10 cellular contexts compared by ENCODE assay signal in genomic region chr10:75405201-75406143, GRCh38. TPM values are rescaled to one million over a fixed set of nuclear protein-coding genes. Genes with fewer than 3 reads are reported as not detected.
DNase-seq lines count a peak whose midpoint lies in the region; ATAC-seq lines count a peak whose summit lies in the region.
"Had no signal": no experiment of that assay in that cellular context is flagged by ENCODE, and none has a peak within 500 bp of the region (broad histone marks: within the 10 kb centered on the region; RNA-seq: fewer than 3 reads in every experiment).

No MANE protein-coding gene starts in this region.

- H3K9me3 Mint-ChIP-seq in CD4-positive, CD25-positive, alpha-beta regulatory T cell: peaks cover 0 to 6% (median 0%) of the 10 kb centered on the region in 7 donors

- peaks cover 64% of the 10 kb centered on the region for H3K4me1 ChIP-seq in CD4-positive, CD25-positive, alpha-beta regulatory T cell (ENCODE audit: control insufficient read depth, insufficient read depth, low read length, poor library complexity, severe bottlenecking)
- H3K4me1 ChIP-seq in duodenal mucosa (ENCODE audit: control insufficient read depth in 1 of 2, insufficient read depth in 2 of 2, low read length in 2 of 2) (peaks cover 10 to 14% of the 10 kb centered on the region in 2 donors), muscle layer of duodenum (ENCODE audit: control insufficient read depth in 1 of 2, insufficient read depth in 2 of 2, low read length in 2 of 2) (peaks cover 2 to 34% of the 10 kb centered on the region in 2 donors)

- no peak overlapping the region for H3K9ac ChIP-seq in duodenal mucosa (ENCODE audit: low read depth in 1 of 2, low read length in 2 of 2)

- peaks cover 75% of the 10 kb centered on the region for H3K27me3 Mint-ChIP-seq in CD4-positive, CD25-positive, alpha-beta regulatory T cell

- H3K36me3 Mint-ChIP-seq in CD4-positive, CD25-positive, alpha-beta regulatory T cell: no peaks in the 10 kb centered on the region

- H3K36me3 ChIP-seq in CD4-positive, CD25-positive, alpha-beta regulatory T cell (ENCODE audit: control insufficient read depth, insufficient read depth, low read length): no peaks in the 10 kb centered on the region
- H3K36me3 ChIP-seq in duodenal mucosa (ENCODE audit: control insufficient read depth in 1 of 2, insufficient read depth in 2 of 2, low read length in 2 of 2) (no peaks in the 10 kb centered on the region), muscle layer of duodenum (ENCODE audit: control insufficient read depth in 1 of 2, insufficient read depth in 2 of 2, low read length in 2 of 2) (no peaks in the 10 kb centered on the region)

- DNase-seq in CD4-positive, CD25-positive, alpha-beta regulatory T cell: no peak
- DNase-seq in NCI-H1930 (lab: John Stamatoyannopoulos, UW) (peak; percentile 57 to 63), pons (ENCODE audit: low spot score) (no peak), globus pallidus (ENCODE audit: low spot score) (no peak)
- no peak for DNase-seq in activated T-cell treated with anti-CD3 and anti-CD28 coated beads, Interleukin-2, amount 50 U/mL, for 1 hour
- DNase-seq: activated CD4-positive, alpha-beta T cell treated with anti-CD3 and anti-CD28 coated beads, Interleukin-2, amount 50 U/mL, for 48 hours; NCI-H1694 treated with DMSO at 0.1 percent for 48 hours had no signal

- no peak for ATAC-seq in CD4-positive, CD25-positive, alpha-beta regulatory T cell (ENCODE audit: low read depth in 2 of 2)
- ATAC-seq in GM18498 (IDR thresholded peaks at IDR 0.05; ENCODE audit: unreplicated experiment): no peak

- H3K4me3 Mint-ChIP-seq in CD4-positive, CD25-positive, alpha-beta regulatory T cell: peak overlapping the region in 3 of 4 donors; percentile 11 to 49 (median 17)

- H3K4me3 ChIP-seq in CD4-positive, CD25-positive, alpha-beta regulatory T cell (ENCODE audit: low read depth, low read length): no peak overlapping the region
- H3K4me3 ChIP-seq in duodenal mucosa (ENCODE audit: low read depth in 1 of 2, low read length in 2 of 2): peak overlapping the region; percentile 92 to 97
- peak overlapping the region; percentile 90 to 97 for H3K4me3 ChIP-seq in muscle layer of duodenum (ENCODE audit: low read depth in 1 of 2, low read length in 2 of 2)

- peaks cover 8% of the 10 kb centered on the region for H3K27me3 ChIP-seq in CD4-positive, CD25-positive, alpha-beta regulatory T cell (ENCODE audit: control insufficient read depth, insufficient read depth, low read length)
- H3K27me3 ChIP-seq in duodenal mucosa (ENCODE audit: control insufficient read depth in 1 of 2, insufficient read depth in 2 of 2, low read length in 2 of 2): peaks cover 0 to 6% of the 10 kb centered on the region in 2 donors
- H3K27me3 ChIP-seq in muscle layer of duodenum (ENCODE audit: low read depth, low read length): peaks cover 3% of the 10 kb centered on the region

- H3K4me1 Mint-ChIP-seq in CD4-positive, CD25-positive, alpha-beta regulatory T cell: peaks cover 0 to 58% (median 16%) of the 10 kb centered on the region in 4 donors

- H3K27ac ChIP-seq in CD4-positive, CD25-positive, alpha-beta regulatory T cell (ENCODE audit: insufficient read depth, low read length, poor library complexity, severe bottlenecking): no peak overlapping the region
- no peak overlapping the region for H3K27ac ChIP-seq in duodenal mucosa (ENCODE audit: low read depth, low read length)
- H3K27ac ChIP-seq in muscle layer of duodenum (ENCODE audit: low read length): peak overlapping the region; percentile 56

- H3K9me3 ChIP-seq in CD4-positive, CD25-positive, alpha-beta regulatory T cell (ENCODE audit: control insufficient read depth in 2 of 2, low read length in 2 of 2): no peaks in the 10 kb centered on the region
- H3K9me3 ChIP-seq in duodenal mucosa (ENCODE audit: control insufficient read depth in 1 of 2, low read length in 2 of 2) (no peaks in the 10 kb centered on the region), muscle layer of duodenum (ENCODE audit: control insufficient read depth in 1 of 2, low read length in 2 of 2) (no peaks in the 10 kb centered on the region)

- no peak overlapping the region for H3K27ac Mint-ChIP-seq in CD4-positive, CD25-positive, alpha-beta regulatory T cell

RNA-seq across cellular contexts. Expression of gene ZNF503, which starts 3.9 kb away (rescaled TPM):
- not detected for total RNA-seq in CD4-positive, CD25-positive, alpha-beta regulatory T cell
- polyA plus RNA-seq in CD4-positive, CD25-positive, alpha-beta regulatory T cell: not detected

RNA-seq across cellular contexts. Expression of gene LRMDA, which starts 26.0 kb away (rescaled TPM):
- 0.10 TPM for total RNA-seq in CD4-positive, CD25-positive, alpha-beta regulatory T cell
- not detected for polyA plus RNA-seq in CD4-positive, CD25-positive, alpha-beta regulatory T cell

Comparison
In these comparisons a context has a peak if more than half of its experiments do, and no peak if none do; other contexts are left out.
1. DNase-seq: peak in NCI-H1930 (2 of 2); none in CD4-positive, CD25-positive, alpha-beta regulatory T cell (0 of 3), pons (single experiment), globus pallidus (single experiment) and activated T-cell treated with anti-CD3 and anti-CD28 coated beads, Interleukin-2, amount 50 U/mL, for 1 hour (single experiment).